ENCODE assay signal across 17 cellular contexts in the genomic region with DNA sequence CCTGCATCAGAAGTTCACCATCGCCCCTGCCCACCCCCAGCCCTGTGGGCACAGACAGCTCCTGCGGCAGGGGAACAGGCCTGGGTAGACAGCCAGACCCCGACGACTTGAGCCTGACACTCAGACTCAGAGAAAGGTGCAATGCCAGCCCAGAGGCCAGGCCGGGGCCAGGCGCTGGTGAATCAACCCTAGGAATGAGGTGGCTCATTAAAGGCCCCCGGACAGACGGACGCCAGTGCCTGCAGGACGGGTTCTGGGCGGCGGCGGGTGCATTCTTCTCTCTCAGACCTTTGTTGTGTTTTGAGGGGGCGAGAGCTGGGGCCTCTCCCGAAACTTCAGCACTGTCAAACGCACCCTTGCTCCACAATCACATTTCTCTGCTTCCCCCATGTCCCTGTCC. TPM values are rescaled to one million over a fixed set of nuclear protein-coding genes. Genes with fewer than 3 reads are reported as not detected.
A peak's percentile ranks its signal among the peaks of the same experiment; 100 is the strongest.
DNase-seq lines count a peak whose midpoint lies in the region; FAIRE-seq and TF ChIP-seq lines count a peak whose summit lies in the region.
"Had no signal": no experiment of that assay in that cellular context is flagged by ENCODE, and none has a peak within 500 bp of the region (broad histone marks: within the 10 kb centered on the region; RNA-seq: fewer than 3 reads in every experiment).

No MANE protein-coding gene starts in this region.

- peak overlapping the region; percentile 46 for H3K27ac ChIP-seq in KOPT-K1 (ENCODE audit: low read depth, low read length, poor library complexity, severe bottlenecking)
- H3K27ac ChIP-seq in breast epithelium, result peak overlapping the region; percentile 77 to 83
- no peak overlapping the region for H3K27ac ChIP-seq in osteoblast (ENCODE audit: low read depth, low read length)
- H3K27ac ChIP-seq: right lobe of liver, thoracic aorta had no signal

- peaks cover 62% of the 10 kb centered on the region for H3K36me3 Mint-ChIP-seq in Calu3 (ENCODE audit: insufficient read depth, unreplicated experiment)
- H3K36me3 Mint-ChIP-seq: T-cell had no signal

- TF ChIP-seq POLR2A in breast epithelium (IDR thresholded peaks at IDR 0.05) (no peak), H54 (IDR thresholded peaks at IDR 0.05; ENCODE audit: low read depth, low read length) (no peak)

- H3K27me3 ChIP-seq in breast epithelium (no peaks in the 10 kb centered on the region), osteoblast (ENCODE audit: insufficient read depth, low read length) (peaks cover 25% of the 10 kb centered on the region)

- H3K79me2 ChIP-seq in osteoblast (ENCODE audit: insufficient read depth, low read length), result no peaks in the 10 kb centered on the region

- no peaks in the 10 kb centered on the region for H3K27me3 Mint-ChIP-seq in Calu3 (ENCODE audit: unreplicated experiment)

- CTCF ChIA-PET in Calu3 (lab: Charles Lee), result interaction anchor here (0.9 to 2.0 kb wide), 5 partner anchors 9 to 96 kb away, joined by 3 to 13 read pairs (median 5); partner anchors contain the start of genes AP5B1, FIBP, KAT5 and RNASEH2C

- H3K9me3 ChIP-seq in KOPT-K1 (ENCODE audit: insufficient read depth, low read length, poor library complexity, severe bottlenecking) (no peaks in the 10 kb centered on the region), breast epithelium (no peaks in the 10 kb centered on the region), osteoblast (ENCODE audit: low read depth, low read length) (no peaks in the 10 kb centered on the region)
- H3K9me3 ChIP-seq: right lobe of liver, thoracic aorta had no signal

- no peak for TF ChIP-seq CTCF in Calu3 (IDR thresholded peaks at IDR 0.05; ENCODE audit: unreplicated experiment)
- no peak for TF ChIP-seq CTCF in breast epithelium (IDR thresholded peaks at IDR 0.05)
- TF ChIP-seq CTCF in osteoblast (IDR thresholded peaks at IDR 0.05; ENCODE audit: extremely low read depth, low read depth, low read length), result no peak

- H3K27ac Mint-ChIP-seq in Calu3 (ENCODE audit: unreplicated experiment), result peak overlapping the region; percentile 64
- H3K27ac Mint-ChIP-seq: HFFc6, T-cell had no signal

- no peaks in the 10 kb centered on the region for H4K20me1 ChIP-seq in osteoblast (ENCODE audit: insufficient read depth, low read length)

- no peak overlapping the region for H3K4me2 ChIP-seq in osteoblast (ENCODE audit: insufficient read depth, low read length)

- no TSS peak for BruUV-seq in Calu3 (replicated peaks; lab: Mats Ljungman, UMichigan)

- FAIRE-seq in H54 (lab: Jason Lieb, UNC), result no peak
- no peak for FAIRE-seq in RCC 7860 (lab: Jason Lieb, UNC)

- H3K4me3 ChIP-seq in breast epithelium, result no peak overlapping the region
- H3K4me3 ChIP-seq in osteoblast (ENCODE audit: insufficient read depth, low read length), result no peak overlapping the region
- H3K4me3 ChIP-seq: right lobe of liver, thoracic aorta had no signal

- H3K9me3 Mint-ChIP-seq in Calu3 (ENCODE audit: low read depth, unreplicated experiment), result no peaks in the 10 kb centered on the region
- H3K9me3 Mint-ChIP-seq: activated T-cell treated with anti-CD3 and anti-CD28 coated beads, Interleukin-2, amount 50 U/mL, for 4 hours; HFFc6; T-cell had no signal

- peaks cover 37% of the 10 kb centered on the region for H3K4me1 Mint-ChIP-seq in Calu3 (ENCODE audit: low read depth, unreplicated experiment)

- peak; percentile 50 for DNase-seq in Calu3
- no peak for DNase-seq in breast epithelium (ENCODE audit: low spot score in 2 of 2)
- peak; percentile 87 for DNase-seq in osteoblast (ENCODE audit: insufficient read length, low spot score, missing footprints)
- DNase-seq in COR-L47 (lab: John Stamatoyannopoulos, UW), result no peak
- DNase-seq in H54 (ENCODE audit: insufficient read length, low spot score), result no peak
- DNase-seq in RCC 7860 (ENCODE audit: low spot score), result no peak
- DNase-seq: activated CD4-positive, alpha-beta T cell treated with anti-CD3 and anti-CD28 coated beads for 1 hour; activated T-cell treated with anti-CD3 and anti-CD28 coated beads, Interleukin-2, amount 50 U/mL, for 4 hours; amniotic stem cell; central memory CD4-positive, alpha-beta T cell; effector memory CD4-positive, alpha-beta T cell; HFFc6; midbrain; T-cell had no signal

- H3K4me3 Mint-ChIP-seq in Calu3 (ENCODE audit: low read depth, unreplicated experiment), result peak overlapping the region; percentile 61
- H3K4me3 Mint-ChIP-seq: activated T-cell treated with anti-CD3 and anti-CD28 coated beads, Interleukin-2, amount 50 U/mL, for 4 hours; HFFc6; T-cell had no signal

- no peak overlapping the region for H2AFZ ChIP-seq in osteoblast (ENCODE audit: low read length)

- intact Hi-C loops in Calu3 (cut with micrococcal nuclease; ENCODE audit: unreplicated experiment), result no loop called here
- intact Hi-C loops in breast epithelium (cut with DNase I; ENCODE audit: low total_unique reads), result no loop called here

- peaks cover 0 to 24% of the 10 kb centered on the region in 2 donors for H3K4me1 ChIP-seq in breast epithelium
- H3K4me1 ChIP-seq in osteoblast (ENCODE audit: insufficient read depth, low read length), result peaks cover 3% of the 10 kb centered on the region

- no peaks in the 10 kb centered on the region for H3K36me3 ChIP-seq in KOPT-K1 (ENCODE audit: insufficient read depth, low read length)
- H3K36me3 ChIP-seq in breast epithelium, result no peaks in the 10 kb centered on the region
- H3K36me3 ChIP-seq in osteoblast (ENCODE audit: insufficient read depth, low read length), result no peaks in the 10 kb centered on the region
- H3K36me3 ChIP-seq: right lobe of liver, thoracic aorta had no signal

RNA-seq across cellular contexts. Expression of gene OVOL1, which starts 5.6 kb away (rescaled TPM):
- total RNA-seq in Calu3 (2022) (12.7 and 15.2 TPM in 2 replicates), breast epithelium (1 to 10 TPM in 2 of 3 donors, not detected in 1; 3.6 to 5.1 TPM), osteoblast (not detected in 2 replicates)
- total RNA-seq: HFFc6, right lobe of liver had no signal

RNA-seq across cellular contexts. Expression of gene AP5B1, which starts 11.7 kb away (rescaled TPM):
- total RNA-seq in Calu3 (2022), result 18.5 and 21.9 TPM in 2 replicates
- total RNA-seq in breast epithelium, result 10 to 100 TPM; 15.5 to 19.3 (median 17.6) TPM
- 15.3 and 18.1 TPM in 2 replicates for total RNA-seq in osteoblast

RNA-seq across cellular contexts. Expression of gene SNX32, which starts 41.3 kb away (rescaled TPM):
- not detected in 2 replicates for total RNA-seq in Calu3 (2022)
- total RNA-seq in breast epithelium, result 1 to 10 TPM in 1 of 3 donors, under 1 TPM in 2; 0.15 to 2.3 (median 0.48) TPM
- total RNA-seq in osteoblast, result 1.1 and 1.5 TPM in 2 replicates
- total RNA-seq: HFFc6 had no signal

Comparison
In these comparisons a context has a peak if more than half of its experiments do, and no peak if none do; other contexts are left out.
1. DNase-seq: peak in Calu3 (single experiment) and osteoblast (single experiment); none in breast epithelium (0 of 2), COR-L47 (single experiment), H54 (single experiment) and RCC 7860 (single experiment).